In genomic region chr1:103250441-103250861, GRCh38 we compare ENCODE assay signal across 14 cellular contexts.
DNase-seq lines count a peak whose midpoint lies in the region; ATAC-seq, FAIRE-seq and TF ChIP-seq lines count a peak whose summit lies in the region.
"Had no signal": no experiment of that assay in that cellular context is flagged by ENCODE, and none has a peak within 500 bp of the region (broad histone marks: within the 10 kb centered on the region; RNA-seq: fewer than 3 reads in every experiment).

No MANE protein-coding gene starts in this region.

- intact Hi-C loops in CD14-positive monocyte (cut with micrococcal nuclease): no loop called here
- intact Hi-C loops in activated T-helper 1 cell treated with anti-CD3 and anti-CD28 coated beads, Interleukin-12 subunit alpha, Interleukin-12 subunit beta, Interleukin-2, Interleukin-4 antibody, amounts not matched to agents 30 ng/mL and 10 ng/mL and 1 ng/mL, durations not matched to agents 14 hours and 24 hours and 36 hours (cut with micrococcal nuclease): no loop called here

- DNase-seq in SK-MEL-5 (ENCODE audit: low read depth, low spot score): peak; percentile 75
- no peak for DNase-seq in glutamatergic neuron
- DNase-seq in osteocyte (ENCODE audit: extremely low spot score, unreplicated experiment): no peak
- no peak for DNase-seq in CD14-positive monocyte (ENCODE audit: low spot score)
- DNase-seq in stimulated activated naive B cell treated with anti-CD40 and anti-IgM and Interleukin-4, amounts not matched to agents 10 μg/mL and 1 μg/mL and 100 μg/mL, for 72 hours: no peak
- no peak for DNase-seq in activated T-helper 1 cell treated with anti-CD3 and anti-CD28 coated beads, Interleukin-12 subunit alpha, Interleukin-12 subunit beta, Interleukin-2, Interleukin-4 antibody, amounts not matched to agents 30 ng/mL and 10 ng/mL and 1 ng/mL, durations not matched to agents 14 hours and 24 hours and 36 hours (ENCODE audit: low spot score)
- DNase-seq: activated CD4-positive, CD25-positive, alpha-beta regulatory T cell treated with anti-CD3 and anti-CD28 coated beads, Interleukin-2, amount 50 U/mL, for 72 hours; activated naive CD4-positive, alpha-beta T cell; Caco-2; effector CD4-positive, alpha-beta T cell; heart right ventricle; NCI-H345 had no signal

- FAIRE-seq in G401.6 (lab: Jason Lieb, UNC): peak; percentile 100

- H3K27ac Mint-ChIP-seq in glutamatergic neuron (ENCODE audit: unreplicated experiment): peak overlapping the region; percentile 57
- peak overlapping the region; percentile 93 for H3K27ac Mint-ChIP-seq in osteocyte (ENCODE audit: unreplicated experiment)
- no peak overlapping the region for H3K27ac Mint-ChIP-seq in CD14-positive monocyte
- H3K27ac Mint-ChIP-seq in stimulated activated naive B cell treated with anti-CD40 and anti-IgM and Interleukin-4, amounts not matched to agents 10 μg/mL and 1 μg/mL and 100 μg/mL, for 72 hours: no peak overlapping the region
- H3K27ac Mint-ChIP-seq in activated T-helper 1 cell treated with anti-CD3 and anti-CD28 coated beads, Interleukin-12 subunit alpha, Interleukin-12 subunit beta, Interleukin-2, Interleukin-4 antibody, amounts not matched to agents 30 ng/mL and 10 ng/mL and 1 ng/mL, durations not matched to agents 14 hours and 24 hours and 36 hours: no peak overlapping the region

- H3K4me3 Mint-ChIP-seq in glutamatergic neuron (ENCODE audit: unreplicated experiment) (no peak overlapping the region), osteocyte (ENCODE audit: unreplicated experiment) (peak overlapping the region; percentile 14), CD14-positive monocyte (no peak overlapping the region)
- H3K4me3 Mint-ChIP-seq in stimulated activated naive B cell treated with anti-CD40 and anti-IgM and Interleukin-4, amounts not matched to agents 10 μg/mL and 1 μg/mL and 100 μg/mL, for 72 hours: no peak overlapping the region
- no peak overlapping the region for H3K4me3 Mint-ChIP-seq in activated T-helper 1 cell treated with anti-CD3 and anti-CD28 coated beads, Interleukin-12 subunit alpha, Interleukin-12 subunit beta, Interleukin-2, Interleukin-4 antibody, amounts not matched to agents 30 ng/mL and 10 ng/mL and 1 ng/mL, durations not matched to agents 14 hours and 24 hours and 36 hours

- H3K27me3 Mint-ChIP-seq in glutamatergic neuron (ENCODE audit: unreplicated experiment) (no peaks in the 10 kb centered on the region), osteocyte (ENCODE audit: unreplicated experiment) (no peaks in the 10 kb centered on the region), CD14-positive monocyte (ENCODE audit: low read depth in 3 of 3) (peaks cover 0 to 2% (median 0%) of the 10 kb centered on the region in 3 donors)
- no peaks in the 10 kb centered on the region for H3K27me3 Mint-ChIP-seq in stimulated activated naive B cell treated with anti-CD40 and anti-IgM and Interleukin-4, amounts not matched to agents 10 μg/mL and 1 μg/mL and 100 μg/mL, for 72 hours
- no peaks in the 10 kb centered on the region for H3K27me3 Mint-ChIP-seq in activated T-helper 1 cell treated with anti-CD3 and anti-CD28 coated beads, Interleukin-12 subunit alpha, Interleukin-12 subunit beta, Interleukin-2, Interleukin-4 antibody, amounts not matched to agents 30 ng/mL and 10 ng/mL and 1 ng/mL, durations not matched to agents 14 hours and 24 hours and 36 hours (ENCODE audit: insufficient read depth)

- H3K4me1 Mint-ChIP-seq in glutamatergic neuron (ENCODE audit: low read depth, unreplicated experiment) (no peaks in the 10 kb centered on the region), osteocyte (ENCODE audit: unreplicated experiment) (peaks cover 58% of the 10 kb centered on the region), CD14-positive monocyte (no peaks in the 10 kb centered on the region)
- no peaks in the 10 kb centered on the region for H3K4me1 Mint-ChIP-seq in stimulated activated naive B cell treated with anti-CD40 and anti-IgM and Interleukin-4, amounts not matched to agents 10 μg/mL and 1 μg/mL and 100 μg/mL, for 72 hours
- H3K4me1 Mint-ChIP-seq in activated T-helper 1 cell treated with anti-CD3 and anti-CD28 coated beads, Interleukin-12 subunit alpha, Interleukin-12 subunit beta, Interleukin-2, Interleukin-4 antibody, amounts not matched to agents 30 ng/mL and 10 ng/mL and 1 ng/mL, durations not matched to agents 14 hours and 24 hours and 36 hours (ENCODE audit: low read depth): no peaks in the 10 kb centered on the region

- no peak for TF ChIP-seq CTCF in glutamatergic neuron (IDR thresholded peaks at IDR 0.05; ENCODE audit: partially characterized antibody, unreplicated experiment)
- peak; percentile 15 for TF ChIP-seq CTCF in osteocyte (IDR thresholded peaks at IDR 0.05)
- no peak for TF ChIP-seq CTCF in CD14-positive monocyte (IDR thresholded peaks at IDR 0.05)

- in situ Hi-C loops in SK-MEL-5 (cut with HindIII; ENCODE audit: low pct_unique_long_range_greater_than_20kb, low sequenced_read_pairs): no loop called here

- no peak for ATAC-seq in stimulated activated naive B cell treated with anti-CD40 and anti-IgM and Interleukin-4, amounts not matched to agents 10 μg/mL and 1 μg/mL and 100 μg/mL, for 72 hours (replicated peaks)
- ATAC-seq in HG02852 (IDR thresholded peaks at IDR 0.05; ENCODE audit: unreplicated experiment): no peak
- ATAC-seq: heart right ventricle had no signal

- no peaks in the 10 kb centered on the region for H3K9me3 Mint-ChIP-seq in glutamatergic neuron (ENCODE audit: unreplicated experiment)
- H3K9me3 Mint-ChIP-seq in osteocyte (ENCODE audit: unreplicated experiment): no peaks in the 10 kb centered on the region
- H3K9me3 Mint-ChIP-seq in CD14-positive monocyte: no peaks in the 10 kb centered on the region
- no peaks in the 10 kb centered on the region for H3K9me3 Mint-ChIP-seq in stimulated activated naive B cell treated with anti-CD40 and anti-IgM and Interleukin-4, amounts not matched to agents 10 μg/mL and 1 μg/mL and 100 μg/mL, for 72 hours
- no peaks in the 10 kb centered on the region for H3K9me3 Mint-ChIP-seq in activated T-helper 1 cell treated with anti-CD3 and anti-CD28 coated beads, Interleukin-12 subunit alpha, Interleukin-12 subunit beta, Interleukin-2, Interleukin-4 antibody, amounts not matched to agents 30 ng/mL and 10 ng/mL and 1 ng/mL, durations not matched to agents 14 hours and 24 hours and 36 hours

- H3K36me3 Mint-ChIP-seq in glutamatergic neuron (ENCODE audit: unreplicated experiment) (no peaks in the 10 kb centered on the region), osteocyte (ENCODE audit: unreplicated experiment) (no peaks in the 10 kb centered on the region), CD14-positive monocyte (no peaks in the 10 kb centered on the region)
- no peaks in the 10 kb centered on the region for H3K36me3 Mint-ChIP-seq in stimulated activated naive B cell treated with anti-CD40 and anti-IgM and Interleukin-4, amounts not matched to agents 10 μg/mL and 1 μg/mL and 100 μg/mL, for 72 hours
- H3K36me3 Mint-ChIP-seq in activated T-helper 1 cell treated with anti-CD3 and anti-CD28 coated beads, Interleukin-12 subunit alpha, Interleukin-12 subunit beta, Interleukin-2, Interleukin-4 antibody, amounts not matched to agents 30 ng/mL and 10 ng/mL and 1 ng/mL, durations not matched to agents 14 hours and 24 hours and 36 hours (ENCODE audit: low read depth): no peaks in the 10 kb centered on the region

Comparison
In these comparisons a context has a peak if more than half of its experiments do, and no peak if none do; other contexts are left out.
1. H3K27ac Mint-ChIP-seq: peak in glutamatergic neuron (single experiment) and osteocyte (single experiment); none in CD14-positive monocyte (0 of 7), stimulated activated naive B cell treated with anti-CD40 and anti-IgM and Interleukin-4, amounts not matched to agents 10 μg/mL and 1 μg/mL and 100 μg/mL, for 72 hours (single experiment) and activated T-helper 1 cell treated with anti-CD3 and anti-CD28 coated beads, Interleukin-12 subunit alpha, Interleukin-12 subunit beta, Interleukin-2, Interleukin-4 antibody, amounts not matched to agents 30 ng/mL and 10 ng/mL and 1 ng/mL, durations not matched to agents 14 hours and 24 hours and 36 hours (single experiment).